ENCODE assay signal across 15 cellular contexts in the genomic region with DNA sequence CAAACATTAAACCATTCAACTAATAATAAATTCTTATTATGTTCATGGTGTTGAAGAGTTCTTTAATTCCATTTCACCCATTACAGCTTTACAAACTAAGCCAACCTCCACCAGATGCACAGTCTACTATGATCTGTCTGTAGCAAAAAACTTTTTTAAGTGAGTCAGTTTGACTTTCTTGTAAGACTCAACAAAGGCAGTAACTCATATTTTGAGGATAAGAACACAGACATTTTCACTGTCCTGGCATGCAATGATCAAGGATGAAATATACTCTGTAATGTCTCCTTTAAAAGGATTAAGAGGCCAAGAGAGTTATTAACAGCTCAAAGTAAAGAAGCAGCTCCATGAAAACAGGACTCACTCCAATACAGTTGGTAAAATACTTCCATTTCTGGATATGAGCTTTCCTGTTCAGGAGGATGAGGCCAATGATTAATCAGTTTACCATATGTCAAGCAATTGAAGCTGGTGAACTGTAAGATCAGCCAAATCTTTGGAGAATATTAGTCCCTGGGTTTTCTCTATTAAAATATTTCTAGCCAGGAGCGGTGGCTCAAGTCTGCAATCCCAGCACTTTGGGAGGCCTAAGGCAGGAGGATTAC. TPM values are rescaled to one million over a fixed set of nuclear protein-coding genes. Genes with fewer than 3 reads are reported as not detected.
DNase-seq lines count a peak whose midpoint lies in the region; ATAC-seq and TF ChIP-seq lines count a peak whose summit lies in the region.
"Had no signal": no experiment of that assay in that cellular context is flagged by ENCODE, and none has a peak within 500 bp of the region (broad histone marks: within the 10 kb centered on the region; RNA-seq: fewer than 3 reads in every experiment).

No MANE protein-coding gene starts in this region.

- H3K27ac ChIP-seq in A673 (ENCODE audit: low read depth, low read length, poor library complexity, severe bottlenecking), result peak overlapping the region; percentile 55
- peak overlapping the region; percentile 41 for H3K27ac ChIP-seq in GM23248
- H3K27ac ChIP-seq in layer of hippocampus (ENCODE audit: low read depth, low read length), result peak overlapping the region; percentile 30
- H3K27ac ChIP-seq: RWPE1 had no signal

- H3K4me3 ChIP-seq in A673 (ENCODE audit: low read depth, low read length, poor library complexity, severe bottlenecking) (no peak overlapping the region), GM23248 (no peak overlapping the region)
- H3K4me3 ChIP-seq: SJSA1 had no signal

- H3K9ac ChIP-seq in GM23248, result peak overlapping the region; percentile 16

- H3K9me3 ChIP-seq in A673 (ENCODE audit: low read depth, low read length, poor library complexity, severe bottlenecking) (no peaks in the 10 kb centered on the region), GM23248 (ENCODE audit: low read depth) (no peaks in the 10 kb centered on the region)
- H3K9me3 ChIP-seq: Caco-2, SJSA1 had no signal

- H3K4me2 ChIP-seq in GM23248 (ENCODE audit: unreplicated experiment), result peak overlapping the region; percentile 25

- no peaks in the 10 kb centered on the region for H3K36me3 ChIP-seq in A673 (ENCODE audit: insufficient read depth, low read length, poor library complexity, severe bottlenecking)
- 0 out of 2 replicates have a peak, but pooled peaks cover 4% of the 10 kb centered on the region for H3K36me3 ChIP-seq in GM23248 (ENCODE audit: low read depth)

- H2AFZ ChIP-seq in GM23248, result no peak overlapping the region

- intact Hi-C loops in A673 (cut with micrococcal nuclease; ENCODE audit: unreplicated experiment), result no loop called here

- in situ Hi-C loops in GM23248 (cut with MboI), result no loop called here

- CTCF ChIA-PET in A673 (lab: Charles Lee), result interaction anchor here (0.6 to 2.5 kb wide), 3 partner anchors 40 to 133 kb away, joined by 6 to 9 read pairs (median 8); no protein-coding TSS in a partner anchor

- WGBS in GM23248 (ENCODE audit: low coverage in 1 of 2, low lambda C conversion rate in 2 of 2, missing lambda C conversion rate in 2 of 2), 2 experiments, result 95 to 100% methylated on average over 1 of the region's 1 CpG

- no TSS peak for BruUV-seq in A673 (replicated peaks; lab: Mats Ljungman, UMichigan)

- peaks cover 20% of the 10 kb centered on the region for H3F3A ChIP-seq in GM23248 (ENCODE audit: insufficient read depth)

- ATAC-seq in GM18873 (IDR thresholded peaks at IDR 0.05; ENCODE audit: low FRiP score, unreplicated experiment) (no peak), GM21576 (IDR thresholded peaks at IDR 0.05; ENCODE audit: unreplicated experiment) (no peak), HG02678 (IDR thresholded peaks at IDR 0.05; ENCODE audit: unreplicated experiment) (no peak)

- H4K20me1 ChIP-seq in GM23248 (ENCODE audit: insufficient read depth), result no peaks in the 10 kb centered on the region

- DNase-seq in A673 (ENCODE audit: low spot score) (no peak), GM23248 (peak; percentile 57), amniotic epithelial cell (ENCODE audit: low read depth) (peak; percentile 35), T-helper 1 cell (no peak)
- DNase-seq: H7, NCI-H1930, NCI-H510A had no signal

- no peaks in the 10 kb centered on the region for H3K9me2 ChIP-seq in GM23248 (ENCODE audit: insufficient read depth)

- H3K79me2 ChIP-seq in GM23248 (ENCODE audit: insufficient read depth), result no peaks in the 10 kb centered on the region

- no peak for TF ChIP-seq CTCF in A673 (conservative IDR thresholded peaks at IDR 0.05; ENCODE audit: low read depth, low read length)

- H3K27me3 ChIP-seq in A673 (replicated peaks; ENCODE audit: insufficient read depth, low read depth, low read length, poor library complexity), result no peaks in the 10 kb centered on the region
- H3K27me3 ChIP-seq in GM23248 (replicated peaks; ENCODE audit: insufficient read depth), result no peaks in the 10 kb centered on the region
- H3K27me3 ChIP-seq in layer of hippocampus (ENCODE audit: control insufficient read depth, insufficient read depth, low read length), result no peaks in the 10 kb centered on the region
- H3K27me3 ChIP-seq: SJSA1 had no signal

- H3K4me1 ChIP-seq in A673 (ENCODE audit: insufficient read depth, low read length, poor library complexity, severe bottlenecking), result peaks cover 8% of the 10 kb centered on the region
- peaks cover 19% of the 10 kb centered on the region for H3K4me1 ChIP-seq in GM23248 (ENCODE audit: insufficient read depth)
- H3K4me1 ChIP-seq: Caco-2, SJSA1 had no signal

- POLR2A ChIA-PET in A673 (lab: Charles Lee; ENCODE audit: low non-redundant PET), result no interaction called here

RNA-seq across cellular contexts. Expression of gene XKR8, which starts 20.5 kb away (rescaled TPM):
- 5.9 and 6.4 TPM in 2 replicates for total RNA-seq in A673 (2021)
- 5.0 and 5.4 TPM in 2 replicates for total RNA-seq in GM23248 (2014; rRNA removed; shearing (Covaris generic))
- 8.9 and 10.0 TPM in 2 replicates for polyA plus RNA-seq in GM23248 (2016; fragmentation: Nextera tagmentation; extraction: Ambion mirVana)

RNA-seq across cellular contexts. Expression of gene SMPDL3B, which starts 45.5 kb away (rescaled TPM):
- total RNA-seq in A673 (2021), result 0.61 and 0.62 TPM in 2 replicates
- not detected in 2 replicates for total RNA-seq in GM23248 (2014; rRNA removed; shearing (Covaris generic))
- not detected in 2 replicates for polyA plus RNA-seq in GM23248 (2016; fragmentation: Nextera tagmentation; extraction: Ambion mirVana)
- polyA plus RNA-seq: IgD-negative memory B cell had no signal

Comparison
In these comparisons a context has a peak if more than half of its experiments do, and no peak if none do; other contexts are left out.
1. DNase-seq: peak in GM23248 (single experiment) and amniotic epithelial cell (single experiment); none in A673 (single experiment) and T-helper 1 cell (0 of 5).
2. Peak in every context shown above with its lines, with median percentiles within 50 percentile points of each other: H3K27ac ChIP-seq.